In genomic region chr1:29784276-29785136, GRCh38 we compare ENCODE assay signal across 23 cellular contexts.
"Had no signal": no experiment of that assay in that cellular context is flagged by ENCODE, and none has a peak within 500 bp of the region (broad histone marks: within the 10 kb centered on the region; RNA-seq: fewer than 3 reads in every experiment).

No MANE protein-coding gene starts in this region.

- H3K4me3 ChIP-seq: dorsolateral prefrontal cortex, gastroesophageal sphincter, mucosa of descending colon, thoracic aorta, uterus had no signal

- H3K27ac ChIP-seq: dorsolateral prefrontal cortex, gastroesophageal sphincter, parathyroid adenoma, thoracic aorta, uterus had no signal

- H3K36me3 ChIP-seq: gastroesophageal sphincter, thoracic aorta, uterus had no signal

- FAIRE-seq: colon, kidney had no signal

- ATAC-seq: activated T-cell treated with anti-CD3 and anti-CD28 coated beads, Interleukin-2, amount 50 U/mL, for 4 hours; activated T-helper 17 cell treated with anti-CD3 and anti-CD28 coated beads, Interleukin-2, amount 50 U/mL, for 72 hours; gastroesophageal sphincter; left lobe of liver; mucosa of descending colon; right cardiac atrium had no signal

- DNase-seq: activated B cell treated with CpG ODN at 0.5 μM for 24 hours; activated CD4-positive, alpha-beta T cell treated with anti-CD3 and anti-CD28 coated beads, Interleukin-2, amount 50 U/mL, for 1 hour; activated gamma-delta T cell treated with Interleukin-2 at 50 U/mL for 16 hours; activated naive CD4-positive, alpha-beta T cell treated with anti-CD3 and anti-CD28 coated beads, Interleukin-2, amount 50 U/mL, for 16 hours; activated T-cell treated with anti-CD3 and anti-CD28 coated beads, Interleukin-2, amount 50 U/mL, for 4 hours; effector memory CD4-positive, alpha-beta T cell; hypothalamus; immature natural killer cell; kidney; mucosa of descending colon; nucleus accumbens; stimulated activated CD4-positive, alpha-beta T cell treated with anti-CD3 and anti-CD28 coated beads, Interleukin-2, amount 100 ng/mL, for 48 hours; stimulated activated naive CD4-positive, alpha-beta T cell treated with Interleukin-2 at 50 U/mL for 16 hours; trophoblast cell; uterus had no signal

- H3K9me3 ChIP-seq: mucosa of descending colon, uterus had no signal

- H3K4me1 ChIP-seq: gastroesophageal sphincter, parathyroid adenoma, uterus had no signal

- H3K27me3 ChIP-seq: uterus had no signal
